In genomic region chr1:23578997-23579363, GRCh38 we compare ENCODE assay signal across 12 cellular contexts. TPM values are rescaled to one million over a fixed set of nuclear protein-coding genes. Genes with fewer than 3 reads are reported as not detected.
DNase-seq lines count a peak whose midpoint lies in the region; ATAC-seq and TF ChIP-seq lines count a peak whose summit lies in the region.
"Had no signal": no experiment of that assay in that cellular context is flagged by ENCODE, and none has a peak within 500 bp of the region (broad histone marks: within the 10 kb centered on the region; RNA-seq: fewer than 3 reads in every experiment).

No MANE protein-coding gene starts in this region.

- BruUV-seq in Calu3 (replicated peaks; lab: Mats Ljungman, UMichigan): no TSS peak

- in situ Hi-C loops in transverse colon (cut with MboI; ENCODE audit: low pct_ligation_motif_present in 1 of 4, low pct_unique_long_range_greater_than_20kb in 1 of 4, low sequenced_read_pairs in 3 of 4): no loop called here

- H3K36me3 ChIP-seq in naive thymus-derived CD4-positive, alpha-beta T cell (ENCODE audit: control insufficient read depth in 2 of 3, insufficient read depth in 3 of 3, low read length in 3 of 3): no peaks in the 10 kb centered on the region
- H3K36me3 ChIP-seq in transverse colon: no peaks in the 10 kb centered on the region

- H3K9me3 ChIP-seq in naive thymus-derived CD4-positive, alpha-beta T cell (ENCODE audit: control insufficient read depth in 2 of 3, low read length in 3 of 3): no peaks in the 10 kb centered on the region
- H3K9me3 ChIP-seq in transverse colon: no peaks in the 10 kb centered on the region

- H3K4me3 ChIP-seq in naive thymus-derived CD4-positive, alpha-beta T cell (ENCODE audit: low read length): no peak overlapping the region
- no peak overlapping the region for H3K4me3 ChIP-seq in transverse colon

- TF ChIP-seq EP300 in transverse colon (IDR thresholded peaks at IDR 0.05; ENCODE audit: low read depth): no peak

- H3K9me3 Mint-ChIP-seq in activated naive CD4-positive, alpha-beta T cell treated with anti-CD3 and anti-CD28 coated beads, Interleukin-2, amount 50 U/mL, for 24 hours: no peaks in the 10 kb centered on the region
- H3K9me3 Mint-ChIP-seq in activated CD8-positive, alpha-beta T cell treated with anti-CD3 and anti-CD28 coated beads, Interleukin-2, amount 10 ng/mL, durations not matched to agents 7 days and 5 days (ENCODE audit: insufficient read depth): no peaks in the 10 kb centered on the region
- H3K9me3 Mint-ChIP-seq in naive thymus-derived CD4-positive, alpha-beta T cell: peaks cover 0 to 3% (median 0%) of the 10 kb centered on the region in 11 donors
- H3K9me3 Mint-ChIP-seq in Calu3 (ENCODE audit: low read depth, unreplicated experiment): no peaks in the 10 kb centered on the region

- POLR2A ChIA-PET in activated CD8-positive, alpha-beta T cell treated with anti-CD3 and anti-CD28 coated beads, Interleukin-2, amount 10 ng/mL, durations not matched to agents 7 days and 5 days (lab: Charles Lee): interaction anchor here (4.4 kb wide), 1 partner anchor 24 kb away, joined by 43 read pairs; no protein-coding TSS in a partner anchor
- POLR2A ChIA-PET in naive thymus-derived CD4-positive, alpha-beta T cell (lab: Charles Lee): interaction anchor here (2.2 to 57.7 kb wide), 2 partner anchors 17 to 19 kb away, joined by 10 to 1267 read pairs; no protein-coding TSS in a partner anchor

- H3K27me3 Mint-ChIP-seq in activated naive CD4-positive, alpha-beta T cell treated with anti-CD3 and anti-CD28 coated beads, Interleukin-2, amount 50 U/mL, for 24 hours: no peaks in the 10 kb centered on the region
- no peaks in the 10 kb centered on the region for H3K27me3 Mint-ChIP-seq in activated CD8-positive, alpha-beta T cell treated with anti-CD3 and anti-CD28 coated beads, Interleukin-2, amount 10 ng/mL, durations not matched to agents 7 days and 5 days (ENCODE audit: low read depth)
- no peaks in the 10 kb centered on the region for H3K27me3 Mint-ChIP-seq in naive thymus-derived CD4-positive, alpha-beta T cell
- no peaks in the 10 kb centered on the region for H3K27me3 Mint-ChIP-seq in Calu3 (ENCODE audit: unreplicated experiment)

- H3K27ac ChIP-seq in naive thymus-derived CD4-positive, alpha-beta T cell (ENCODE audit: low read depth, low read length): no peak overlapping the region
- H3K27ac ChIP-seq in transverse colon: peak overlapping the region; percentile 75 to 81 (median 80)

- no peaks in the 10 kb centered on the region for H3K36me3 Mint-ChIP-seq in activated naive CD4-positive, alpha-beta T cell treated with anti-CD3 and anti-CD28 coated beads, Interleukin-2, amount 50 U/mL, for 24 hours
- no peaks in the 10 kb centered on the region for H3K36me3 Mint-ChIP-seq in activated CD8-positive, alpha-beta T cell treated with anti-CD3 and anti-CD28 coated beads, Interleukin-2, amount 10 ng/mL, durations not matched to agents 7 days and 5 days (ENCODE audit: low read depth)
- H3K36me3 Mint-ChIP-seq in naive thymus-derived CD4-positive, alpha-beta T cell: no peaks in the 10 kb centered on the region
- no peaks in the 10 kb centered on the region for H3K36me3 Mint-ChIP-seq in Calu3 (ENCODE audit: insufficient read depth, unreplicated experiment)

- peak overlapping the region; percentile 81 for H3K27ac Mint-ChIP-seq in activated naive CD4-positive, alpha-beta T cell treated with anti-CD3 and anti-CD28 coated beads, Interleukin-2, amount 50 U/mL, for 24 hours
- peak overlapping the region; percentile 76 for H3K27ac Mint-ChIP-seq in activated CD8-positive, alpha-beta T cell treated with anti-CD3 and anti-CD28 coated beads, Interleukin-2, amount 10 ng/mL, durations not matched to agents 7 days and 5 days
- peak overlapping the region in 7 of 9 donors; percentile 8 to 85 (median 42) for H3K27ac Mint-ChIP-seq in naive thymus-derived CD4-positive, alpha-beta T cell
- no peak overlapping the region for H3K27ac Mint-ChIP-seq in Calu3 (ENCODE audit: unreplicated experiment)

- intact Hi-C loops in naive thymus-derived CD4-positive, alpha-beta T cell (cut with micrococcal nuclease): loop anchor here in 1 of 2 donors (2.0 kb wide), 1 partner anchor 22 kb away; no protein-coding TSS in a partner anchor
- intact Hi-C loops in transverse colon (cut with DNase I; ENCODE audit: low total_unique reads) (no loop called here), Calu3 (cut with micrococcal nuclease; ENCODE audit: unreplicated experiment) (no loop called here)

- peaks cover 53% of the 10 kb centered on the region for H3K4me1 Mint-ChIP-seq in activated naive CD4-positive, alpha-beta T cell treated with anti-CD3 and anti-CD28 coated beads, Interleukin-2, amount 50 U/mL, for 24 hours
- peaks cover 64% of the 10 kb centered on the region for H3K4me1 Mint-ChIP-seq in activated CD8-positive, alpha-beta T cell treated with anti-CD3 and anti-CD28 coated beads, Interleukin-2, amount 10 ng/mL, durations not matched to agents 7 days and 5 days (ENCODE audit: low read depth)
- peaks cover 12 to 63% (median 53%) of the 10 kb centered on the region in 7 donors for H3K4me1 Mint-ChIP-seq in naive thymus-derived CD4-positive, alpha-beta T cell
- H3K4me1 Mint-ChIP-seq in Calu3 (ENCODE audit: low read depth, unreplicated experiment): peaks cover 38% of the 10 kb centered on the region

- H3K27me3 ChIP-seq in naive thymus-derived CD4-positive, alpha-beta T cell (ENCODE audit: control insufficient read depth in 2 of 2, insufficient read depth in 2 of 2, low read length in 2 of 2): no peaks in the 10 kb centered on the region
- no peaks in the 10 kb centered on the region for H3K27me3 ChIP-seq in transverse colon

- TF ChIP-seq CTCF in transverse colon (IDR thresholded peaks at IDR 0.05) (no peak), Calu3 (IDR thresholded peaks at IDR 0.05; ENCODE audit: unreplicated experiment) (no peak)

- H3K4me1 ChIP-seq in naive thymus-derived CD4-positive, alpha-beta T cell (ENCODE audit: control insufficient read depth in 2 of 2, insufficient read depth in 2 of 2, low read length in 2 of 2): peaks cover 6 to 29% of the 10 kb centered on the region in 2 donors
- peaks cover 6 to 27% (median 21%) of the 10 kb centered on the region in 4 donors for H3K4me1 ChIP-seq in transverse colon

- CTCF ChIA-PET in activated CD8-positive, alpha-beta T cell treated with anti-CD3 and anti-CD28 coated beads, Interleukin-2, amount 10 ng/mL, durations not matched to agents 7 days and 5 days (lab: Charles Lee): interaction anchor here (0.8 to 11.1 kb wide), 2 partner anchors 12 to 57 kb away, joined by 4 to 144 read pairs; no protein-coding TSS in a partner anchor
- CTCF ChIA-PET in naive thymus-derived CD4-positive, alpha-beta T cell (lab: Charles Lee): no interaction called here
- CTCF ChIA-PET in Calu3 (lab: Charles Lee): no interaction called here

- TF ChIP-seq POLR2A in transverse colon (IDR thresholded peaks at IDR 0.05): no peak

- H3K4me3 Mint-ChIP-seq in activated naive CD4-positive, alpha-beta T cell treated with anti-CD3 and anti-CD28 coated beads, Interleukin-2, amount 50 U/mL, for 24 hours: peak overlapping the region; percentile 57
- no peak overlapping the region for H3K4me3 Mint-ChIP-seq in activated CD8-positive, alpha-beta T cell treated with anti-CD3 and anti-CD28 coated beads, Interleukin-2, amount 10 ng/mL, durations not matched to agents 7 days and 5 days
- H3K4me3 Mint-ChIP-seq in naive thymus-derived CD4-positive, alpha-beta T cell: peak overlapping the region in 7 of 10 donors; percentile 8 to 61 (median 36)
- H3K4me3 Mint-ChIP-seq in Calu3 (ENCODE audit: low read depth, unreplicated experiment): no peak overlapping the region

- DNase-seq in activated naive CD4-positive, alpha-beta T cell (lab: John Stamatoyannopoulos, UW): no peak
- no peak for DNase-seq in activated CD8-positive, alpha-beta T cell treated with anti-CD3 and anti-CD28 coated beads, Interleukin-2, amount 10 ng/mL, durations not matched to agents 7 days and 5 days
- no peak for DNase-seq in naive thymus-derived CD4-positive, alpha-beta T cell
- DNase-seq in transverse colon (no peak), Calu3 (no peak)
- DNase-seq in central memory CD4-positive, alpha-beta T cell: no peak
- DNase-seq: KBM-7, NCI-H1694, NCI-H748 treated with DMSO at 0.1 percent for 48 hours, SHP77 had no signal

- no peak for ATAC-seq in activated CD8-positive, alpha-beta T cell treated with anti-CD3 and anti-CD28 coated beads, Interleukin-2, amount 10 ng/mL, durations not matched to agents 7 days and 5 days
- no peak for ATAC-seq in naive thymus-derived CD4-positive, alpha-beta T cell
- ATAC-seq in HG02642 (IDR thresholded peaks at IDR 0.05; ENCODE audit: poor library complexity, unreplicated experiment): no peak

- WGBS in transverse colon (ENCODE audit: low coverage in 1 of 2), 2 donors: 58 to 81% methylated on average over 2 to 6 of the region's 6 CpGs

RNA-seq across cellular contexts. Expression of gene ID3, which starts 19.7 kb away (rescaled TPM):
- total RNA-seq in activated CD8-positive, alpha-beta T cell treated with anti-CD3 and anti-CD28 coated beads, Interleukin-2, amount 10 ng/mL, durations not matched to agents 7 days and 5 days: 10 to 100 TPM; 31.4 to 34.4 TPM
- total RNA-seq in naive thymus-derived CD4-positive, alpha-beta T cell: 10 to 100 TPM; 14.8 to 89.4 (median 34.1) TPM
- polyA plus RNA-seq in naive thymus-derived CD4-positive, alpha-beta T cell: 10 to 100 TPM; 13.0 to 28.3 TPM
- 100 to 1,000 TPM; 174 to 363 (median 253) TPM for total RNA-seq in transverse colon
- total RNA-seq in Calu3 (2022): 25.2 and 30.2 TPM in 2 replicates

RNA-seq across cellular contexts. Expression of gene E2F2, which starts 47.9 kb away (rescaled TPM):
- 10 to 100 TPM; 75.0 to 80.3 TPM for total RNA-seq in activated CD8-positive, alpha-beta T cell treated with anti-CD3 and anti-CD28 coated beads, Interleukin-2, amount 10 ng/mL, durations not matched to agents 7 days and 5 days
- 10 to 100 TPM in 1 of 5 experiments, 1 to 10 TPM in 1, under 1 TPM in 2, not detected in 1; 0.14 to 65.7 (median 2.5) TPM for total RNA-seq in naive thymus-derived CD4-positive, alpha-beta T cell
- polyA plus RNA-seq in naive thymus-derived CD4-positive, alpha-beta T cell: not detected
- total RNA-seq in transverse colon: 10 to 100 TPM in 2 of 4 donors, 1 to 10 TPM in 2; 6.7 to 11.6 (median 8.9) TPM
- total RNA-seq in Calu3 (2022): 6.2 and 8.1 TPM in 2 replicates

Comparison
In these comparisons a context has a peak if more than half of its experiments do, and no peak if none do; other contexts are left out.
1. H3K4me3 Mint-ChIP-seq: peak in activated naive CD4-positive, alpha-beta T cell treated with anti-CD3 and anti-CD28 coated beads, Interleukin-2, amount 50 U/mL, for 24 hours (single experiment) and naive thymus-derived CD4-positive, alpha-beta T cell (7 of 10); none in activated CD8-positive, alpha-beta T cell treated with anti-CD3 and anti-CD28 coated beads, Interleukin-2, amount 10 ng/mL, durations not matched to agents 7 days and 5 days (single experiment) and Calu3 (single experiment).